In genomic region chr10:97759157-97759980, GRCh38 we compare ENCODE assay signal across 8 cellular contexts. TPM values are rescaled to one million over a fixed set of nuclear protein-coding genes. Genes with fewer than 3 reads are reported as not detected.
DNase-seq lines count a peak whose midpoint lies in the region; ATAC-seq and TF ChIP-seq lines count a peak whose summit lies in the region.

No MANE protein-coding gene starts in this region.

- TF ChIP-seq EP300 in upper lobe of left lung (IDR thresholded peaks at IDR 0.05): no peak

- H3K79me1 ChIP-seq in H9 (ENCODE audit: insufficient read depth, low read depth, low read length, poor library complexity, severe bottlenecking): no peaks in the 10 kb centered on the region

- no peak overlapping the region for H4K5ac ChIP-seq in H9 (ENCODE audit: insufficient read length, low read depth, low read length)

- H3T11ph ChIP-seq in H9 (ENCODE audit: low read length): no peak overlapping the region

- no peak overlapping the region for H3K4me2 ChIP-seq in H9 (ENCODE audit: insufficient read depth, insufficient read length, low read length)

- H2BK5ac ChIP-seq in H9 (ENCODE audit: insufficient read length, low read length): no peak overlapping the region

- H3K36me3 ChIP-seq in CD4-positive, CD25-positive, alpha-beta regulatory T cell (ENCODE audit: control insufficient read depth, insufficient read depth, low read length): peaks cover 58% of the 10 kb centered on the region
- peaks cover 24 to 82% (median 69%) of the 10 kb centered on the region in 4 donors for H3K36me3 ChIP-seq in upper lobe of left lung

- H3K9me3 Mint-ChIP-seq in CD4-positive, CD25-positive, alpha-beta regulatory T cell: no peaks in the 10 kb centered on the region
- no peaks in the 10 kb centered on the region for H3K9me3 Mint-ChIP-seq in H9
- no peaks in the 10 kb centered on the region for H3K9me3 Mint-ChIP-seq in nephron

- H3K4me1 ChIP-seq in CD4-positive, CD25-positive, alpha-beta regulatory T cell (ENCODE audit: control insufficient read depth, insufficient read depth, low read length, poor library complexity, severe bottlenecking): no peaks in the 10 kb centered on the region
- H3K4me1 ChIP-seq in H9 (ENCODE audit: insufficient read depth, low read length): no peaks in the 10 kb centered on the region
- peaks cover 0 to 9% (median 0%) of the 10 kb centered on the region in 4 donors for H3K4me1 ChIP-seq in upper lobe of left lung

- no peaks in the 10 kb centered on the region for H3K9me3 ChIP-seq in CD4-positive, CD25-positive, alpha-beta regulatory T cell (ENCODE audit: control insufficient read depth in 2 of 2, low read length in 2 of 2)
- H3K9me3 ChIP-seq in H9 (ENCODE audit: control insufficient read depth, low read depth, low read length): no peaks in the 10 kb centered on the region
- no peaks in the 10 kb centered on the region for H3K9me3 ChIP-seq in upper lobe of left lung

- no peak overlapping the region for H3K56ac ChIP-seq in H9 (ENCODE audit: insufficient read length, low read depth, low read length)

- peaks cover 0 to 4% (median under 1%) of the 10 kb centered on the region in 4 donors for H3K4me1 Mint-ChIP-seq in CD4-positive, CD25-positive, alpha-beta regulatory T cell
- H3K4me1 Mint-ChIP-seq in H9 (peaks cover 19 to 33% of the 10 kb centered on the region in 2 experiments), nephron (peaks cover 4% of the 10 kb centered on the region)

- peak; percentile 36 to 76 for ATAC-seq in CD4-positive, CD25-positive, alpha-beta regulatory T cell (ENCODE audit: low read depth in 2 of 2)
- peak; percentile 77 to 87 for ATAC-seq in upper lobe of left lung (ENCODE audit: low FRiP score in 2 of 2)

- no peak overlapping the region for H3K14ac ChIP-seq in H9 (ENCODE audit: insufficient read depth, low read length)

- H2AK5ac ChIP-seq in H9 (ENCODE audit: insufficient read length, low read length): no peak overlapping the region

- no peak overlapping the region for H3K27ac Mint-ChIP-seq in CD4-positive, CD25-positive, alpha-beta regulatory T cell
- H3K27ac Mint-ChIP-seq in H9 (peak overlapping the region in 1 of 3 experiments; percentile 68; a peak in 2 of 7 replicates), nephron (no peak overlapping the region)

- no peak overlapping the region for H3K23ac ChIP-seq in H9 (ENCODE audit: insufficient read length, low read depth, low read length)

- H4K8ac ChIP-seq in H9 (replicated peaks; ENCODE audit: insufficient read length, low read depth, low read length): no peak overlapping the region

- no peak overlapping the region for H3K4ac ChIP-seq in H9 (ENCODE audit: low read depth, low read length)

- H2AFZ ChIP-seq in H9 (ENCODE audit: low read length): no peak overlapping the region

- no CpG with 5 or more reads among the region's 6 CpGs for WGBS in H9 (ENCODE audit: extremely low coverage, insufficient read length, low lambda C conversion rate)
- 57 to 73% methylated on average over 6 of the region's 6 CpGs for WGBS in upper lobe of left lung, 2 donors

- H3K23me2 ChIP-seq in H9 (ENCODE audit: insufficient read length, low read depth, low read length, poor library complexity, severe bottlenecking): no peaks in the 10 kb centered on the region

- H4K20me1 ChIP-seq in H9 (ENCODE audit: control insufficient read depth, insufficient read depth, insufficient read length): no peaks in the 10 kb centered on the region

- no peak overlapping the region for H3K18ac ChIP-seq in H9 (ENCODE audit: insufficient read length, low read depth, low read length)

- H3K27me3 ChIP-seq in CD4-positive, CD25-positive, alpha-beta regulatory T cell (ENCODE audit: control insufficient read depth, insufficient read depth, low read length): no peaks in the 10 kb centered on the region
- H3K27me3 ChIP-seq in H9 (ENCODE audit: insufficient read depth, low read length) (no peaks in the 10 kb centered on the region), upper lobe of left lung (no peaks in the 10 kb centered on the region)

- H3K27ac ChIP-seq in CD4-positive, CD25-positive, alpha-beta regulatory T cell (ENCODE audit: insufficient read depth, low read length, poor library complexity, severe bottlenecking): no peak overlapping the region
- H3K27ac ChIP-seq in H9 (ENCODE audit: insufficient read length, low read depth, low read length) (no peak overlapping the region), upper lobe of left lung (no peak overlapping the region)

- DNase-seq in CD4-positive, CD25-positive, alpha-beta regulatory T cell: peak; percentile 13 to 50 (median 39)
- DNase-seq in H9 (peak; percentile 87), NCI-H69 (lab: John Stamatoyannopoulos, UW) (peak; percentile 60), fibroblast of gingiva (ENCODE audit: low read depth) (peak; percentile 52), upper lobe of left lung (peak; percentile 44 to 69), GF-D8 (lab: John Stamatoyannopoulos, UW) (no peak)
- peak; percentile 75 for DNase-seq in activated CD8-positive, alpha-beta memory T cell treated with anti-CD3 and anti-CD28 coated beads, Interleukin-2, amount 50 U/mL, for 48 hours

- no peak overlapping the region for H2BK15ac ChIP-seq in H9 (ENCODE audit: low read depth, low read length)

- H3K4me3 Mint-ChIP-seq in CD4-positive, CD25-positive, alpha-beta regulatory T cell: no peak overlapping the region
- no peak overlapping the region for H3K4me3 Mint-ChIP-seq in H9
- H3K4me3 Mint-ChIP-seq in nephron: no peak overlapping the region

- no peak overlapping the region for H3K4me3 ChIP-seq in CD4-positive, CD25-positive, alpha-beta regulatory T cell (ENCODE audit: low read depth, low read length)
- no peak overlapping the region for H3K4me3 ChIP-seq in upper lobe of left lung

- no peaks in the 10 kb centered on the region for H3K79me2 ChIP-seq in H9 (ENCODE audit: insufficient read depth, low read length)

- H3K36me3 Mint-ChIP-seq in CD4-positive, CD25-positive, alpha-beta regulatory T cell: peaks cover 30% of the 10 kb centered on the region
- peaks cover 12 to 57% (median 34%) of the 10 kb centered on the region in 3 experiments for H3K36me3 Mint-ChIP-seq in H9 (ENCODE audit: insufficient read depth in 1 of 3, low read depth in 3 of 3)
- peaks cover 34% of the 10 kb centered on the region for H3K36me3 Mint-ChIP-seq in nephron (ENCODE audit: low read depth)

- peak; percentile 97 for TF ChIP-seq CTCF in H9 (conservative IDR thresholded peaks at IDR 0.05)
- TF ChIP-seq CTCF in nephron (IDR thresholded peaks at IDR 0.05; ENCODE audit: unreplicated experiment in 3 of 3): peak; percentile 81 to 87 (median 84)
- TF ChIP-seq CTCF in upper lobe of left lung (IDR thresholded peaks at IDR 0.05): peak; percentile 40 to 85 (median 77)

- TF ChIP-seq POLR2A in upper lobe of left lung (IDR thresholded peaks at IDR 0.05): no peak

- H4K91ac ChIP-seq in H9 (ENCODE audit: insufficient read length, low read depth, low read length): no peak overlapping the region

- no peaks in the 10 kb centered on the region for H3K27me3 Mint-ChIP-seq in CD4-positive, CD25-positive, alpha-beta regulatory T cell
- H3K27me3 Mint-ChIP-seq in H9 (ENCODE audit: low read depth) (peaks cover 2% of the 10 kb centered on the region; the same call in 1 of the 2 replicates), nephron (ENCODE audit: low read depth) (peaks cover 1% of the 10 kb centered on the region)

- H2BK12ac ChIP-seq in H9 (ENCODE audit: insufficient read length, low read depth, low read length): no peak overlapping the region

- no peak overlapping the region for H3K9ac ChIP-seq in H9 (ENCODE audit: extremely low read depth, insufficient read length, low read length)

- no peak overlapping the region for H2BK120ac ChIP-seq in H9 (ENCODE audit: low read depth, low read length, poor library complexity, severe bottlenecking)

- H2BK20ac ChIP-seq in H9 (ENCODE audit: low read depth, low read length, poor library complexity, severe bottlenecking): no peak overlapping the region

RNA-seq across cellular contexts. Expression of gene SFRP5, which starts 12.4 kb away (rescaled TPM):
- total RNA-seq in CD4-positive, CD25-positive, alpha-beta regulatory T cell: not detected
- under 1 TPM in 3 of 4 donors, not detected in 1; 0.34 to 0.93 (median 0.43) TPM for polyA plus RNA-seq in CD4-positive, CD25-positive, alpha-beta regulatory T cell
- total RNA-seq in H9 (2021): 1.7 and 1.8 TPM in 2 replicates
- total RNA-seq in upper lobe of left lung: 10 to 100 TPM in 1 of 6 donors, 1 to 10 TPM in 4, under 1 TPM in 1; 0.69 to 14.9 (median 3.6) TPM

RNA-seq across cellular contexts. Expression of gene ZFYVE27, which starts 22.4 kb away (rescaled TPM):
- total RNA-seq in CD4-positive, CD25-positive, alpha-beta regulatory T cell: 86.9 TPM
- polyA plus RNA-seq in CD4-positive, CD25-positive, alpha-beta regulatory T cell: 10 to 100 TPM; 22.4 to 46.4 (median 42.6) TPM
- 32.2 and 33.2 TPM in 2 replicates for total RNA-seq in H9 (2021)
- total RNA-seq in upper lobe of left lung: 10 to 100 TPM; 20.5 to 51.3 (median 26.4) TPM

RNA-seq across cellular contexts. Expression of gene MARVELD1, which starts 45.8 kb away (rescaled TPM):
- total RNA-seq in CD4-positive, CD25-positive, alpha-beta regulatory T cell: 0.62 TPM
- polyA plus RNA-seq in CD4-positive, CD25-positive, alpha-beta regulatory T cell: not detected
- total RNA-seq in H9 (2021): 26.6 and 26.7 TPM in 2 replicates
- total RNA-seq in upper lobe of left lung: 10 to 100 TPM; 18.2 to 62.7 (median 31.8) TPM

Comparison
In these comparisons a context has a peak if more than half of its experiments do, and no peak if none do; other contexts are left out.
1. RNA of gene MARVELD1, which starts 45.8 kb away (total RNA-seq): 18.2 to 62.7 TPM in upper lobe of left lung and 26.6 to 26.7 TPM in H9; 0.62 TPM in CD4-positive, CD25-positive, alpha-beta regulatory T cell (single experiment); every median in the first group is over 10 times any median in the second.
2. Peak in every context shown above with its lines, with median percentiles within 50 percentile points of each other: CTCF ChIP-seq.